In genomic region chr17:57114085-57114673, GRCh38 we compare ENCODE assay signal across 8 cellular contexts. TPM values are rescaled to one million over a fixed set of nuclear protein-coding genes. Genes with fewer than 3 reads are reported as not detected.
A peak's percentile ranks its signal among the peaks of the same experiment; 100 is the strongest.
DNase-seq lines count a peak whose midpoint lies in the region; ATAC-seq and TF ChIP-seq lines count a peak whose summit lies in the region.

No MANE protein-coding gene starts in this region.

- no peaks in the 10 kb centered on the region for H3K27me3 ChIP-seq in Panc1 (ENCODE audit: control insufficient read depth, insufficient read depth, low read length)
- no peaks in the 10 kb centered on the region for H3K27me3 ChIP-seq in right atrium auricular region

- ATAC-seq in Right ventricle myocardium superior (ENCODE audit: poor library complexity), result no peak
- ATAC-seq in Panc1, result peak; percentile 77
- no peak for ATAC-seq in HG02840 (IDR thresholded peaks at IDR 0.05; ENCODE audit: low FRiP score, unreplicated experiment)

- H3K9me3 ChIP-seq in Panc1 (ENCODE audit: control insufficient read depth, insufficient read depth, low read depth, low read length), result no peaks in the 10 kb centered on the region
- H3K9me3 ChIP-seq in right atrium auricular region, result no peaks in the 10 kb centered on the region

- CTCF ChIA-PET in Panc1 (lab: Charles Lee), result interaction anchor here (0.7 kb wide), 1 partner anchor 100 kb away, joined by 6 read pairs; no protein-coding TSS in a partner anchor

- peak; percentile 62 for DNase-seq in Right ventricle myocardium superior
- DNase-seq in cardiac septum (ENCODE audit: low spot score), result no peak
- DNase-seq in Panc1 (ENCODE audit: low read depth, low spot score), result peak; percentile 35
- peak; percentile 37 for DNase-seq in activated effector memory CD4-positive, alpha-beta T cell treated with Interleukin-2 at 50 U/mL for 16 hours
- no peak for DNase-seq in right atrium auricular region (ENCODE audit: low spot score)
- DNase-seq in stimulated activated CD4-positive, alpha-beta T cell treated with anti-CD3 and anti-CD28 coated beads, Interleukin-15, amount 100 ng/mL, for 48 hours (ENCODE audit: low read depth in 2 of 2), result peak; percentile 28 to 48
- no peak for DNase-seq in NCI-H524 treated with DMSO at 0.1 percent for 48 hours (lab: John Stamatoyannopoulos, UW)

- H3K4me1 ChIP-seq in Panc1 (ENCODE audit: control insufficient read depth, insufficient read depth, low read length) (peaks cover 9% of the 10 kb centered on the region), right atrium auricular region (peaks cover 0 to 50% of the 10 kb centered on the region in 2 donors)

- in situ Hi-C loops in Panc1 (cut with HindIII; ENCODE audit: low pct_unique_long_range_greater_than_20kb, low sequenced_read_pairs), result no loop called here

- intact Hi-C loops in Right ventricle myocardium superior (cut with DNase I), result loop anchor here (5.0 kb wide), 1 partner anchor 102 kb away; no protein-coding TSS in a partner anchor
- intact Hi-C loops in cardiac septum (cut with DNase I), result no loop called here
- intact Hi-C loops in Panc1 (cut with micrococcal nuclease; ENCODE audit: unreplicated experiment), result no loop called here

- H3K36me3 ChIP-seq in Panc1 (ENCODE audit: control insufficient read depth, insufficient read depth, low read length) (no peaks in the 10 kb centered on the region; the same call in 1 of the 2 replicates), right atrium auricular region (peaks cover 71% of the 10 kb centered on the region)

- H3K4me3 ChIP-seq in Panc1 (ENCODE audit: low read depth in 2 of 2, low read length in 2 of 2) (no peak overlapping the region), right atrium auricular region (no peak overlapping the region)

- H3K27ac ChIP-seq in Panc1 (ENCODE audit: low read length) (no peak overlapping the region), right atrium auricular region (peak overlapping the region; percentile 85 to 91)

- TF ChIP-seq CTCF in Panc1 (IDR thresholded peaks at IDR 0.05) (peak; percentile 97), right atrium auricular region (IDR thresholded peaks at IDR 0.05) (peak; percentile 86 to 90)

- no TSS peak for BruUV-seq in Panc1 (replicated peaks; lab: Mats Ljungman, UMichigan)

- POLR2A ChIA-PET in Panc1 (lab: Charles Lee), result interaction anchor here (0.6 kb wide), 1 partner anchor 191 kb away, joined by 4 read pairs; no protein-coding TSS in a partner anchor

RNA-seq across cellular contexts. Expression of gene AKAP1, which starts 29.1 kb away (rescaled TPM):
- total RNA-seq in Right ventricle myocardium superior (228 TPM), cardiac septum (108 TPM), Panc1 (2021; ENCODE audit: unreplicated experiment) (52.7 TPM), right atrium auricular region (100 to 1,000 TPM in 1 of 2 donors, 10 to 100 TPM in 1; 90.4 to 139 TPM)
- polyA plus RNA-seq in Panc1 (2012; ENCODE audit: insufficient read length), result 66.6 TPM

Comparison
In these comparisons a context has a peak if more than half of its experiments do, and no peak if none do; other contexts are left out.
1. DNase-seq: peak in Right ventricle myocardium superior (single experiment), Panc1 (single experiment), activated effector memory CD4-positive, alpha-beta T cell treated with Interleukin-2 at 50 U/mL for 16 hours (single experiment) and stimulated activated CD4-positive, alpha-beta T cell treated with anti-CD3 and anti-CD28 coated beads, Interleukin-15, amount 100 ng/mL, for 48 hours (2 of 2); none in cardiac septum (single experiment), right atrium auricular region (single experiment) and NCI-H524 treated with DMSO at 0.1 percent for 48 hours (single experiment).